ENCODE assay signal across 8 cellular contexts in genomic region chr22:38766076-38766777, GRCh38. TPM values are rescaled to one million over a fixed set of nuclear protein-coding genes. Genes with fewer than 3 reads are reported as not detected.
DNase-seq lines count a peak whose midpoint lies in the region; TF ChIP-seq lines count a peak whose summit lies in the region.

No MANE protein-coding gene starts in this region.

- H3K4me1 ChIP-seq in neuronal stem cell (ENCODE audit: control insufficient read depth in 2 of 2, insufficient read depth in 1 of 2, low read depth in 1 of 2, low read length in 2 of 2): peaks cover 3 to 10% of the 10 kb centered on the region in 2 donors

- H3K27ac Mint-ChIP-seq in T-helper 2 cell treated with Interferon-gamma antibody and Interleukin-4, amounts not matched to agents 5 μg/mL and 100 μg/mL, for 36 hours: no peak overlapping the region

- H3K9me3 Mint-ChIP-seq in T-helper 2 cell treated with Interferon-gamma antibody and Interleukin-4, amounts not matched to agents 5 μg/mL and 100 μg/mL, for 36 hours: no peaks in the 10 kb centered on the region

- no peaks in the 10 kb centered on the region for H3K27me3 ChIP-seq in AG04450 (ENCODE audit: control insufficient read depth, insufficient read depth, low read length)
- peaks cover 0 to 23% (median 2%) of the 10 kb centered on the region in 3 experiments for H3K27me3 ChIP-seq in neuronal stem cell (ENCODE audit: control insufficient read depth in 3 of 3, insufficient read depth in 3 of 3, low read depth in 1 of 3, low read length in 3 of 3)

- H3K4me3 ChIP-seq in AG04450 (ENCODE audit: low read depth, low read length): no peak overlapping the region
- no peak overlapping the region for H3K4me3 ChIP-seq in fibroblast of villous mesenchyme (ENCODE audit: low read depth, low read length)
- H3K4me3 ChIP-seq in neuronal stem cell (ENCODE audit: low read length in 2 of 2): no peak overlapping the region

- no peaks in the 10 kb centered on the region for H3K79me1 ChIP-seq in neuronal stem cell (ENCODE audit: low read depth, low read length)

- H3K4me3 Mint-ChIP-seq in T-helper 2 cell treated with Interferon-gamma antibody and Interleukin-4, amounts not matched to agents 5 μg/mL and 100 μg/mL, for 36 hours: no peak overlapping the region

- H4K8ac ChIP-seq in neuronal stem cell (ENCODE audit: low read depth, low read length): no peak overlapping the region

- peak overlapping the region; percentile 57 for H3K23ac ChIP-seq in neuronal stem cell (ENCODE audit: low read depth, low read length, poor library complexity)

- H3K9ac ChIP-seq in neuronal stem cell (ENCODE audit: low read depth, low read length, poor library complexity): no peak overlapping the region

- no peak overlapping the region for H3K4me2 ChIP-seq in neuronal stem cell (ENCODE audit: insufficient read depth, low read length, poor library complexity, severe bottlenecking)

- H2AK5ac ChIP-seq in neuronal stem cell (ENCODE audit: low read depth, low read length): peak overlapping the region; percentile 94

- H2AFZ ChIP-seq in neuronal stem cell (ENCODE audit: low read length): no peak overlapping the region

- no CpG with 5 or more reads among the region's 14 CpGs for WGBS in neuronal stem cell (ENCODE audit: extremely low coverage in 2 of 2, insufficient read length in 2 of 2, insufficient replicate concordance in 1 of 2), 2 donors

- TF ChIP-seq CTCF in AG04450 (IDR thresholded peaks at IDR 0.05; ENCODE audit: low read depth, low read length) (peak; percentile 92), GM10266 (IDR thresholded peaks at IDR 0.05; ENCODE audit: control insufficient read depth, insufficient read depth, low read depth, missing control alignments) (peak; percentile 61), fibroblast of villous mesenchyme (IDR thresholded peaks at IDR 0.05; ENCODE audit: insufficient read depth, low read depth, low read length) (peak; percentile 93)

- peak overlapping the region; percentile 67 for H2BK15ac ChIP-seq in neuronal stem cell (ENCODE audit: low read length)

- CTCF ChIA-PET in AG04450 (lab: Charles Lee): interaction anchor here (0.6 to 4.8 kb wide), 15 partner anchors 10 to 434 kb away, joined by 3 to 80 read pairs (median 3); no protein-coding TSS in a partner anchor

- POLR2A ChIA-PET in AG04450 (lab: Yijun Ruan, JAX): interaction anchor here (0.6 kb wide), 1 partner anchor 840 kb away, joined by 3 read pairs; no protein-coding TSS in a partner anchor

- peak overlapping the region; percentile 13 for H2BK5ac ChIP-seq in neuronal stem cell (ENCODE audit: low read length)

- no peaks in the 10 kb centered on the region for H3K36me3 Mint-ChIP-seq in T-helper 2 cell treated with Interferon-gamma antibody and Interleukin-4, amounts not matched to agents 5 μg/mL and 100 μg/mL, for 36 hours (ENCODE audit: low read depth)

- H3K27me3 Mint-ChIP-seq in T-helper 2 cell treated with Interferon-gamma antibody and Interleukin-4, amounts not matched to agents 5 μg/mL and 100 μg/mL, for 36 hours (ENCODE audit: low read depth): no peaks in the 10 kb centered on the region

- no peak overlapping the region for H3K27ac ChIP-seq in AG04450 (ENCODE audit: low read depth, low read length)
- H3K27ac ChIP-seq in neuronal stem cell (replicated peaks; ENCODE audit: low read length): no peak overlapping the region

- H3K4ac ChIP-seq in neuronal stem cell (ENCODE audit: low read length): no peak overlapping the region

- H2BK12ac ChIP-seq in neuronal stem cell (ENCODE audit: low read length): no peak overlapping the region

- H3K18ac ChIP-seq in neuronal stem cell (ENCODE audit: low read length): no peak overlapping the region

- no peak overlapping the region for H4K91ac ChIP-seq in neuronal stem cell (ENCODE audit: low read depth, low read length, poor library complexity)

- no peaks in the 10 kb centered on the region for H3K9me3 ChIP-seq in AG04450 (ENCODE audit: control insufficient read depth, insufficient read depth, low read length)
- H3K9me3 ChIP-seq in neuronal stem cell (replicated peaks in 1 of 2; ENCODE audit: control insufficient read depth in 2 of 2, insufficient read depth in 1 of 2, low read depth in 1 of 2, low read length in 2 of 2): peaks cover 0 to 2% of the 10 kb centered on the region in 2 donors

- H3K36me3 ChIP-seq in neuronal stem cell (replicated peaks in 1 of 2; ENCODE audit: control insufficient read depth in 2 of 2, insufficient read depth in 2 of 2, low read length in 2 of 2): no peaks in the 10 kb centered on the region

- DNase-seq in AG04450 (ENCODE audit: low read depth, low spot score) (no peak), GM10266 (ENCODE audit: extremely low spot score) (no peak), NCI-H226 (peak; percentile 16), fibroblast of villous mesenchyme (ENCODE audit: low read depth) (peak; percentile 68), neuronal stem cell (ENCODE audit: low spot score) (no peak), OCI-M2 (lab: John Stamatoyannopoulos, UW; ENCODE audit: unreplicated experiment) (no peak)
- peak; percentile 45 to 54 for DNase-seq in activated T-cell treated with anti-CD3 and anti-CD28 coated beads, Interleukin-2, amount 50 U/mL, for 48 hours
- DNase-seq in T-helper 2 cell treated with Interferon-gamma antibody and Interleukin-4, amounts not matched to agents 5 μg/mL and 100 μg/mL, for 36 hours (ENCODE audit: low spot score): no peak

- peaks cover 5% of the 10 kb centered on the region for H3K4me1 Mint-ChIP-seq in T-helper 2 cell treated with Interferon-gamma antibody and Interleukin-4, amounts not matched to agents 5 μg/mL and 100 μg/mL, for 36 hours (ENCODE audit: low read depth)

- H3K14ac ChIP-seq in neuronal stem cell (ENCODE audit: low read length): no peak overlapping the region

- no peak overlapping the region for H2BK120ac ChIP-seq in neuronal stem cell (ENCODE audit: low read depth, low read length)

RNA-seq across cellular contexts. Expression of gene SUN2, which starts 10.4 kb away (rescaled TPM):
- polyA plus RNA-seq in AG04450 (2011; rRNA removed): 24.5 and 33.2 TPM in 2 replicates
- polyA minus RNA-seq in AG04450 (2011; rRNA and poly(A)+ RNA removed): 32.9 and 43.8 TPM in 2 replicates
- total RNA-seq in fibroblast of villous mesenchyme: 64.3 and 99.9 TPM in 2 replicates
- 19.4 TPM for polyA plus RNA-seq in neuronal stem cell (2013, experiment 1 of 2)
- 19.4 TPM for polyA plus RNA-seq in neuronal stem cell (2013, experiment 2 of 2)

RNA-seq across cellular contexts. Expression of gene DNAL4, which starts 27.7 kb away (rescaled TPM):
- polyA plus RNA-seq in AG04450 (2011; rRNA removed): 12.6 and 15.5 TPM in 2 replicates
- 8.6 and 8.7 TPM in 2 replicates for polyA minus RNA-seq in AG04450 (2011; rRNA and poly(A)+ RNA removed)
- total RNA-seq in fibroblast of villous mesenchyme: 10.3 and 11.2 TPM in 2 replicates
- 23.4 TPM for polyA plus RNA-seq in neuronal stem cell (2013, experiment 1 of 2)
- polyA plus RNA-seq in neuronal stem cell (2013, experiment 2 of 2): 22.3 TPM

Comparison
In these comparisons a context has a peak if more than half of its experiments do, and no peak if none do; other contexts are left out.
1. DNase-seq: peak in NCI-H226 (single experiment), activated T-cell treated with anti-CD3 and anti-CD28 coated beads, Interleukin-2, amount 50 U/mL, for 48 hours (2 of 2) and fibroblast of villous mesenchyme (single experiment); none in AG04450 (single experiment), GM10266 (single experiment), neuronal stem cell (single experiment), T-helper 2 cell treated with Interferon-gamma antibody and Interleukin-4, amounts not matched to agents 5 μg/mL and 100 μg/mL, for 36 hours (single experiment) and OCI-M2 (single experiment).
2. Peak in every context shown above with its lines, with median percentiles within 50 percentile points of each other: CTCF ChIP-seq.